In genomic region chr17:70329751-70330150, GRCh38 we compare ENCODE assay signal across 15 cellular contexts.
"Had no signal": no experiment of that assay in that cellular context is flagged by ENCODE, and none has a peak within 500 bp of the region (broad histone marks: within the 10 kb centered on the region; RNA-seq: fewer than 3 reads in every experiment).

No MANE protein-coding gene starts in this region.

- H3K36me3 Mint-ChIP-seq: naive thymus-derived CD8-positive, alpha-beta T cell; stimulated activated naive B cell treated with anti-CD40 and anti-IgM and Interleukin-4, amounts not matched to agents 10 μg/mL and 1 μg/mL and 100 μg/mL, for 72 hours had no signal

- ATAC-seq: heart right ventricle; left lung; mucosa of descending colon; naive thymus-derived CD8-positive, alpha-beta T cell; right lobe of liver; stimulated activated naive B cell treated with anti-CD40 and anti-IgM and Interleukin-4, amounts not matched to agents 10 μg/mL and 1 μg/mL and 100 μg/mL, for 72 hours had no signal

- H3K4me1 Mint-ChIP-seq: naive thymus-derived CD8-positive, alpha-beta T cell; stimulated activated naive B cell treated with anti-CD40 and anti-IgM and Interleukin-4, amounts not matched to agents 10 μg/mL and 1 μg/mL and 100 μg/mL, for 72 hours had no signal

- DNase-seq: activated CD4-positive, alpha-beta T cell treated with anti-CD3 and anti-CD28 coated beads, Interleukin-2, amount 50 U/mL, for 48 hours; activated CD4-positive, CD25-positive, alpha-beta regulatory T cell treated with anti-CD3 and anti-CD28 coated beads, Interleukin-2, amount 50 U/mL, for 72 hours; activated CD8-positive, alpha-beta memory T cell treated with anti-CD3 and anti-CD28 coated beads, Interleukin-2, amount 50 U/mL, for 4 hours; aorta; heart right ventricle; islet precursor cell; left lung; mucosa of descending colon; naive thymus-derived CD8-positive, alpha-beta T cell; right lobe of liver; spleen; stimulated activated CD4-positive, alpha-beta T cell treated with anti-CD3 and anti-CD28 coated beads, Interleukin-2, amount 100 ng/mL, for 24 hours; stimulated activated naive B cell treated with anti-CD40 and anti-IgM and Interleukin-4, amounts not matched to agents 10 μg/mL and 1 μg/mL and 100 μg/mL, for 72 hours; substantia nigra; transverse colon had no signal

- H3K27me3 Mint-ChIP-seq: stimulated activated naive B cell treated with anti-CD40 and anti-IgM and Interleukin-4, amounts not matched to agents 10 μg/mL and 1 μg/mL and 100 μg/mL, for 72 hours had no signal

- H3K9me3 Mint-ChIP-seq: stimulated activated naive B cell treated with anti-CD40 and anti-IgM and Interleukin-4, amounts not matched to agents 10 μg/mL and 1 μg/mL and 100 μg/mL, for 72 hours had no signal

- H3K4me3 Mint-ChIP-seq: naive thymus-derived CD8-positive, alpha-beta T cell; stimulated activated naive B cell treated with anti-CD40 and anti-IgM and Interleukin-4, amounts not matched to agents 10 μg/mL and 1 μg/mL and 100 μg/mL, for 72 hours had no signal

- H3K27ac Mint-ChIP-seq: naive thymus-derived CD8-positive, alpha-beta T cell; stimulated activated naive B cell treated with anti-CD40 and anti-IgM and Interleukin-4, amounts not matched to agents 10 μg/mL and 1 μg/mL and 100 μg/mL, for 72 hours had no signal
